Comparison of ENCODE assay signal across 9 cellular contexts in genomic region chr17:17108681-17109049, GRCh38.
A peak's percentile ranks its signal among the peaks of the same experiment; 100 is the strongest.
DNase-seq lines count a peak whose midpoint lies in the region; ATAC-seq and TF ChIP-seq lines count a peak whose summit lies in the region.
"Had no signal": no experiment of that assay in that cellular context is flagged by ENCODE, and none has a peak within 500 bp of the region (broad histone marks: within the 10 kb centered on the region; RNA-seq: fewer than 3 reads in every experiment).

No MANE protein-coding gene starts in this region.

- H3K9me3 Mint-ChIP-seq in activated CD4-positive, alpha-beta T cell treated with anti-CD3 and anti-CD28 coated beads, Interleukin-2, amount 10 ng/mL, durations not matched to agents 7 days and 5 days = no peaks in the 10 kb centered on the region
- H3K9me3 Mint-ChIP-seq in effector memory CD8-positive, alpha-beta T cell = no peaks in the 10 kb centered on the region

- H3K27ac Mint-ChIP-seq in activated CD4-positive, alpha-beta T cell treated with anti-CD3 and anti-CD28 coated beads, Interleukin-2, amount 10 ng/mL, durations not matched to agents 7 days and 5 days = peak overlapping the region; percentile 82
- H3K27ac Mint-ChIP-seq in effector memory CD8-positive, alpha-beta T cell = peak overlapping the region; percentile 86 to 92

- H3K4me3 ChIP-seq in mucosa of stomach (ENCODE audit: low read length) (no peak overlapping the region), upper lobe of left lung (no peak overlapping the region)

- POLR2A ChIA-PET in activated CD4-positive, alpha-beta T cell treated with anti-CD3 and anti-CD28 coated beads, Interleukin-2, amount 10 ng/mL, durations not matched to agents 7 days and 5 days (lab: Charles Lee) = no interaction called here

- no peak for TF ChIP-seq EP300 in upper lobe of left lung (IDR thresholded peaks at IDR 0.05)

- H3K27ac ChIP-seq in upper lobe of left lung = peak overlapping the region; percentile 54 to 79 (median 72)

- H3K36me3 ChIP-seq in mucosa of stomach (ENCODE audit: control insufficient read depth, insufficient read depth, low read length) = no peaks in the 10 kb centered on the region
- H3K36me3 ChIP-seq in upper lobe of left lung = no peaks in the 10 kb centered on the region

- no peak for TF ChIP-seq POLR2A in upper lobe of left lung (IDR thresholded peaks at IDR 0.05)

- H3K27me3 ChIP-seq in mucosa of stomach (ENCODE audit: control insufficient read depth, insufficient read depth, low read length) = no peaks in the 10 kb centered on the region
- no peaks in the 10 kb centered on the region for H3K27me3 ChIP-seq in upper lobe of left lung

- H3K36me3 Mint-ChIP-seq in activated CD4-positive, alpha-beta T cell treated with anti-CD3 and anti-CD28 coated beads, Interleukin-2, amount 10 ng/mL, durations not matched to agents 7 days and 5 days (ENCODE audit: low read depth) = peaks cover 5% of the 10 kb centered on the region
- peaks cover 14% of the 10 kb centered on the region for H3K36me3 Mint-ChIP-seq in effector memory CD8-positive, alpha-beta T cell (ENCODE audit: insufficient read depth)

- 45 to 59% methylated on average over 8 of the region's 8 CpGs for WGBS in upper lobe of left lung, 2 donors

- ATAC-seq in effector memory CD8-positive, alpha-beta T cell (replicated peaks) = no peak
- peak in 1 of 2 donors; percentile 57 for ATAC-seq in upper lobe of left lung (ENCODE audit: low FRiP score in 2 of 2)

- no peak overlapping the region for H3K4me3 Mint-ChIP-seq in activated CD4-positive, alpha-beta T cell treated with anti-CD3 and anti-CD28 coated beads, Interleukin-2, amount 10 ng/mL, durations not matched to agents 7 days and 5 days
- peak overlapping the region in 1 of 2 donors; percentile 48 for H3K4me3 Mint-ChIP-seq in effector memory CD8-positive, alpha-beta T cell

- TF ChIP-seq CTCF in upper lobe of left lung (IDR thresholded peaks at IDR 0.05) = no peak

- H3K27me3 Mint-ChIP-seq in activated CD4-positive, alpha-beta T cell treated with anti-CD3 and anti-CD28 coated beads, Interleukin-2, amount 10 ng/mL, durations not matched to agents 7 days and 5 days = no peaks in the 10 kb centered on the region
- no peaks in the 10 kb centered on the region for H3K27me3 Mint-ChIP-seq in effector memory CD8-positive, alpha-beta T cell

- CTCF ChIA-PET in activated CD4-positive, alpha-beta T cell treated with anti-CD3 and anti-CD28 coated beads, Interleukin-2, amount 10 ng/mL, durations not matched to agents 7 days and 5 days (lab: Charles Lee) = interaction anchor here (0.6 to 1.6 kb wide), 3 partner anchors 11 to 76 kb away, joined by 3 to 4 read pairs (median 4); no protein-coding TSS in a partner anchor

- DNase-seq in activated CD4-positive, alpha-beta T cell treated with anti-CD3 and anti-CD28 coated beads, Interleukin-2, amount 10 ng/mL, durations not matched to agents 7 days and 5 days = no peak
- DNase-seq in activated CD4-positive, alpha-beta T cell treated with anti-CD3 and anti-CD28 coated beads for 48 hours = no peak
- no peak for DNase-seq in effector memory CD8-positive, alpha-beta T cell
- peak in 1 of 2 donors; percentile 85 for DNase-seq in upper lobe of left lung
- no peak for DNase-seq in NCI-H446 treated with DMSO at 0.1 percent for 48 hours (lab: John Stamatoyannopoulos, UW)
- no peak for DNase-seq in NCI-H345 treated with DMSO at 0.1 percent for 48 hours (lab: John Stamatoyannopoulos, UW; ENCODE audit: unreplicated experiment)
- DNase-seq in KG1 (lab: John Stamatoyannopoulos, UW) = no peak
- DNase-seq: effector CD4-positive, alpha-beta T cell had no signal

- no peaks in the 10 kb centered on the region for H3K9me3 ChIP-seq in mucosa of stomach (ENCODE audit: control insufficient read depth, low read length)
- H3K9me3 ChIP-seq in upper lobe of left lung = no peaks in the 10 kb centered on the region

- H3K4me1 ChIP-seq in mucosa of stomach (ENCODE audit: control insufficient read depth, insufficient read depth, low read length) = peaks cover 57% of the 10 kb centered on the region
- peaks cover 51 to 76% (median 72%) of the 10 kb centered on the region in 4 donors for H3K4me1 ChIP-seq in upper lobe of left lung

- peak overlapping the region; percentile 35 for H3K9ac ChIP-seq in mucosa of stomach (ENCODE audit: low read length)

- peaks cover 44% of the 10 kb centered on the region for H3K4me1 Mint-ChIP-seq in activated CD4-positive, alpha-beta T cell treated with anti-CD3 and anti-CD28 coated beads, Interleukin-2, amount 10 ng/mL, durations not matched to agents 7 days and 5 days
- H3K4me1 Mint-ChIP-seq in effector memory CD8-positive, alpha-beta T cell (ENCODE audit: low read depth in 2 of 2) = peaks cover 63 to 67% of the 10 kb centered on the region in 2 donors
